ENCODE assay signal across 8 cellular contexts in genomic region chr6:96521267-96521624, GRCh38. TPM values are rescaled to one million over a fixed set of nuclear protein-coding genes. Genes with fewer than 3 reads are reported as not detected.
DNase-seq lines count a peak whose midpoint lies in the region; ATAC-seq lines count a peak whose summit lies in the region.

No MANE protein-coding gene starts in this region.

- peaks cover 7% of the 10 kb centered on the region for H3K36me3 Mint-ChIP-seq in activated T-helper 1 cell treated with anti-CD3 and anti-CD28 coated beads, Interleukin-12 subunit alpha, Interleukin-12 subunit beta, Interleukin-2, Interleukin-4 antibody, amounts not matched to agents 30 ng/mL and 10 ng/mL and 1 ng/mL, durations not matched to agents 14 hours and 24 hours and 36 hours (ENCODE audit: low read depth)
- H3K36me3 Mint-ChIP-seq in stimulated activated naive CD8-positive, alpha-beta T cell treated with anti-CD3 and anti-CD28 coated beads, Interleukin-15, Interleukin-2, amounts not matched to agents 100 ng/mL and 50 ng/mL, for 24 hours (ENCODE audit: low read depth): peaks cover 11% of the 10 kb centered on the region

- ATAC-seq in GM18519 (IDR thresholded peaks at IDR 0.05; ENCODE audit: low FRiP score, unreplicated experiment): peak; percentile 4
- peak; percentile 23 for ATAC-seq in HG02884 (IDR thresholded peaks at IDR 0.05; ENCODE audit: unreplicated experiment)
- ATAC-seq in GM18861 (IDR thresholded peaks at IDR 0.05; ENCODE audit: unreplicated experiment): no peak

- H3K4me1 Mint-ChIP-seq in activated T-helper 1 cell treated with anti-CD3 and anti-CD28 coated beads, Interleukin-12 subunit alpha, Interleukin-12 subunit beta, Interleukin-2, Interleukin-4 antibody, amounts not matched to agents 30 ng/mL and 10 ng/mL and 1 ng/mL, durations not matched to agents 14 hours and 24 hours and 36 hours (ENCODE audit: low read depth): peaks cover 24% of the 10 kb centered on the region
- peaks cover 34% of the 10 kb centered on the region for H3K4me1 Mint-ChIP-seq in stimulated activated naive CD8-positive, alpha-beta T cell treated with anti-CD3 and anti-CD28 coated beads, Interleukin-15, Interleukin-2, amounts not matched to agents 100 ng/mL and 50 ng/mL, for 24 hours (ENCODE audit: low read depth)

- no peaks in the 10 kb centered on the region for H3K27me3 ChIP-seq in iPS-18a (ENCODE audit: control insufficient read depth, insufficient read depth, low read length)

- H3K4me3 Mint-ChIP-seq in activated T-helper 1 cell treated with anti-CD3 and anti-CD28 coated beads, Interleukin-12 subunit alpha, Interleukin-12 subunit beta, Interleukin-2, Interleukin-4 antibody, amounts not matched to agents 30 ng/mL and 10 ng/mL and 1 ng/mL, durations not matched to agents 14 hours and 24 hours and 36 hours: peak overlapping the region; percentile 100
- H3K4me3 Mint-ChIP-seq in stimulated activated naive CD8-positive, alpha-beta T cell treated with anti-CD3 and anti-CD28 coated beads, Interleukin-15, Interleukin-2, amounts not matched to agents 100 ng/mL and 50 ng/mL, for 24 hours: peak overlapping the region; percentile 100

- H3K9ac ChIP-seq in iPS-18a (ENCODE audit: low read length): peak overlapping the region; percentile 92

- no peak for DNase-seq in activated T-helper 1 cell treated with anti-CD3 and anti-CD28 coated beads, Interleukin-12 subunit alpha, Interleukin-12 subunit beta, Interleukin-2, Interleukin-4 antibody, amounts not matched to agents 30 ng/mL and 10 ng/mL and 1 ng/mL, durations not matched to agents 14 hours and 24 hours and 36 hours (ENCODE audit: low spot score)
- no peak for DNase-seq in stimulated activated CD4-positive, alpha-beta T cell treated with anti-CD3 and anti-CD28 coated beads, Interleukin-2, amount 100 ng/mL, for 24 hours
- DNase-seq in glomerular visceral epithelial cell (ENCODE audit: extremely low spot score): no peak

- peaks cover 23% of the 10 kb centered on the region for H3K4me1 ChIP-seq in iPS-18a (ENCODE audit: control insufficient read depth, low read depth, low read length)

- no peaks in the 10 kb centered on the region for H3K9me3 Mint-ChIP-seq in activated T-helper 1 cell treated with anti-CD3 and anti-CD28 coated beads, Interleukin-12 subunit alpha, Interleukin-12 subunit beta, Interleukin-2, Interleukin-4 antibody, amounts not matched to agents 30 ng/mL and 10 ng/mL and 1 ng/mL, durations not matched to agents 14 hours and 24 hours and 36 hours
- no peaks in the 10 kb centered on the region for H3K9me3 Mint-ChIP-seq in stimulated activated naive CD8-positive, alpha-beta T cell treated with anti-CD3 and anti-CD28 coated beads, Interleukin-15, Interleukin-2, amounts not matched to agents 100 ng/mL and 50 ng/mL, for 24 hours

- H3K27ac Mint-ChIP-seq in activated T-helper 1 cell treated with anti-CD3 and anti-CD28 coated beads, Interleukin-12 subunit alpha, Interleukin-12 subunit beta, Interleukin-2, Interleukin-4 antibody, amounts not matched to agents 30 ng/mL and 10 ng/mL and 1 ng/mL, durations not matched to agents 14 hours and 24 hours and 36 hours: peak overlapping the region; percentile 100
- H3K27ac Mint-ChIP-seq in stimulated activated naive CD8-positive, alpha-beta T cell treated with anti-CD3 and anti-CD28 coated beads, Interleukin-15, Interleukin-2, amounts not matched to agents 100 ng/mL and 50 ng/mL, for 24 hours: peak overlapping the region; percentile 99

- H3K9me3 ChIP-seq in iPS-18a (ENCODE audit: control insufficient read depth, low read depth, low read length): no peaks in the 10 kb centered on the region

- H3K4me3 ChIP-seq in iPS-18a (ENCODE audit: low read length): peak overlapping the region; percentile 86

- H3K36me3 ChIP-seq in iPS-18a (ENCODE audit: control insufficient read depth, low read depth, low read length): peaks cover 6% of the 10 kb centered on the region

- H3K27ac ChIP-seq in iPS-18a (ENCODE audit: low read length): peak overlapping the region; percentile 66

- H3K27me3 Mint-ChIP-seq in activated T-helper 1 cell treated with anti-CD3 and anti-CD28 coated beads, Interleukin-12 subunit alpha, Interleukin-12 subunit beta, Interleukin-2, Interleukin-4 antibody, amounts not matched to agents 30 ng/mL and 10 ng/mL and 1 ng/mL, durations not matched to agents 14 hours and 24 hours and 36 hours (ENCODE audit: insufficient read depth): no peaks in the 10 kb centered on the region
- no peaks in the 10 kb centered on the region for H3K27me3 Mint-ChIP-seq in stimulated activated naive CD8-positive, alpha-beta T cell treated with anti-CD3 and anti-CD28 coated beads, Interleukin-15, Interleukin-2, amounts not matched to agents 100 ng/mL and 50 ng/mL, for 24 hours

- intact Hi-C loops in activated T-helper 1 cell treated with anti-CD3 and anti-CD28 coated beads, Interleukin-12 subunit alpha, Interleukin-12 subunit beta, Interleukin-2, Interleukin-4 antibody, amounts not matched to agents 30 ng/mL and 10 ng/mL and 1 ng/mL, durations not matched to agents 14 hours and 24 hours and 36 hours (cut with micrococcal nuclease): loop anchor here (1.0 to 5.0 kb wide), 7 partner anchors 55 to 944 kb away; partner anchors contain the start of genes GPR63, KLHL32, MANEA and NDUFAF4

RNA-seq across cellular contexts. Expression of gene UFL1, which starts 0.4 kb away (rescaled TPM):
- 22.0 and 22.7 TPM in 2 replicates for total RNA-seq in activated T-helper 1 cell treated with anti-CD3 and anti-CD28 coated beads, Interleukin-12 subunit alpha, Interleukin-12 subunit beta, Interleukin-2, Interleukin-4 antibody, amounts not matched to agents 30 ng/mL and 10 ng/mL and 1 ng/mL, durations not matched to agents 14 hours and 24 hours and 36 hours

RNA-seq across cellular contexts. Expression of gene FHL5, which starts 41.7 kb away (rescaled TPM):
- not detected in 2 replicates for total RNA-seq in activated T-helper 1 cell treated with anti-CD3 and anti-CD28 coated beads, Interleukin-12 subunit alpha, Interleukin-12 subunit beta, Interleukin-2, Interleukin-4 antibody, amounts not matched to agents 30 ng/mL and 10 ng/mL and 1 ng/mL, durations not matched to agents 14 hours and 24 hours and 36 hours
